ENCODE assay signal across 21 cellular contexts in the genomic region with DNA sequence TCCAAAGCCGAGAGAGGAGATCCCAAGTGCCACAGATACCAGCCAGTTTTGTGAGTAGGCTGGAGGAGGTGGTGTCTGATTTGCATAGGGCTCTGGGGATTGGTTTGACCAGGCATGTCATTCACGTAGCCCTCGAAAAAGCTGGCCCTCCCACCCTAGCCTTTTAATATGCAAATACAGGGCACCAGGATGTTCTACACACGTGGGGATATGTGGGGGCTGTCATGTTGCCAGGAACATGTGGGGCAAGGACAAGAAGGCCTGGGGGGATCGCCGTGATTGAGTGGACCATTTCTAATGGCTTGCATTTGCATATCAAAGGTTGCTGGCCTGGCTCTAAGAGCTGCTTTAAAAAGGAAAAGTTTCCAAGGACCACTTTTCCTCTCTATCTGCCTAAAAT.
"Had no signal": no experiment of that assay in that cellular context is flagged by ENCODE, and none has a peak within 500 bp of the region (broad histone marks: within the 10 kb centered on the region; RNA-seq: fewer than 3 reads in every experiment).

No MANE protein-coding gene starts in this region.

- H3K27me3 Mint-ChIP-seq: naive thymus-derived CD4-positive, alpha-beta T cell; stimulated activated memory B cell treated with anti-CD40 and anti-IgM and Interleukin-4, amounts not matched to agents 10 μg/mL and 1 μg/mL and 100 μg/mL, for 72 hours; stimulated activated naive CD8-positive, alpha-beta T cell treated with anti-CD3 and anti-CD28 coated beads, Interleukin-15, Interleukin-2, amounts not matched to agents 100 ng/mL and 50 ng/mL, for 24 hours had no signal

- ATAC-seq: gastrocnemius medialis; heart right ventricle; left cardiac atrium; left ventricle myocardium superior; naive thymus-derived CD4-positive, alpha-beta T cell; psoas muscle; right lobe of liver; stimulated activated memory B cell treated with anti-CD40 and anti-IgM and Interleukin-4, amounts not matched to agents 10 μg/mL and 1 μg/mL and 100 μg/mL, for 72 hours; upper lobe of right lung had no signal

- H3K36me3 ChIP-seq: esophagus muscularis mucosa, gastrocnemius medialis, heart right ventricle, right lobe of liver, tibial nerve, upper lobe of right lung had no signal

- H3K4me3 Mint-ChIP-seq: naive thymus-derived CD4-positive, alpha-beta T cell; nephron progenitor cell; stimulated activated memory B cell treated with anti-CD40 and anti-IgM and Interleukin-4, amounts not matched to agents 10 μg/mL and 1 μg/mL and 100 μg/mL, for 72 hours; stimulated activated naive CD8-positive, alpha-beta T cell treated with anti-CD3 and anti-CD28 coated beads, Interleukin-15, Interleukin-2, amounts not matched to agents 100 ng/mL and 50 ng/mL, for 24 hours had no signal

- H3K27ac Mint-ChIP-seq: naive thymus-derived CD4-positive, alpha-beta T cell; nephron progenitor cell; stimulated activated memory B cell treated with anti-CD40 and anti-IgM and Interleukin-4, amounts not matched to agents 10 μg/mL and 1 μg/mL and 100 μg/mL, for 72 hours; stimulated activated naive CD8-positive, alpha-beta T cell treated with anti-CD3 and anti-CD28 coated beads, Interleukin-15, Interleukin-2, amounts not matched to agents 100 ng/mL and 50 ng/mL, for 24 hours had no signal

- H3K9me3 ChIP-seq: esophagus muscularis mucosa, gastrocnemius medialis, psoas muscle, right lobe of liver, testis, tibial nerve, upper lobe of right lung had no signal

- H3K27ac ChIP-seq: epithelial cell of prostate, esophagus muscularis mucosa, gastrocnemius medialis, heart right ventricle, parathyroid adenoma, psoas muscle, right lobe of liver, testis, tibial nerve, upper lobe of right lung had no signal

- H3K9ac ChIP-seq: parathyroid adenoma had no signal

- H3K4me1 ChIP-seq: esophagus muscularis mucosa, gastrocnemius medialis, heart right ventricle, parathyroid adenoma, psoas muscle, right lobe of liver, testis, tibial nerve, upper lobe of right lung had no signal

- H2AFZ ChIP-seq: parathyroid adenoma had no signal

- H3K4me3 ChIP-seq: esophagus muscularis mucosa, gastrocnemius medialis, heart right ventricle, lung, psoas muscle, right lobe of liver, testis, tibial nerve, upper lobe of right lung had no signal

- H3K27me3 ChIP-seq: esophagus muscularis mucosa, gastrocnemius medialis, heart right ventricle, right lobe of liver, testis, tibial nerve, upper lobe of right lung had no signal

- H3K79me2 ChIP-seq: parathyroid adenoma had no signal

- DNase-seq: effector memory CD4-positive, alpha-beta T cell; gastrocnemius medialis; heart right ventricle; kidney; left cardiac atrium; left ventricle myocardium superior; naive thymus-derived CD4-positive, alpha-beta T cell; nephron progenitor cell; psoas muscle; retina; right lobe of liver; stimulated activated CD4-positive, alpha-beta T cell treated with anti-CD3 and anti-CD28 coated beads, Interleukin-4, amount 100 ng/mL, for 24 hours; testis; upper lobe of right lung had no signal
